Comparison of ENCODE assay signal across 19 cellular contexts in the genomic region with DNA sequence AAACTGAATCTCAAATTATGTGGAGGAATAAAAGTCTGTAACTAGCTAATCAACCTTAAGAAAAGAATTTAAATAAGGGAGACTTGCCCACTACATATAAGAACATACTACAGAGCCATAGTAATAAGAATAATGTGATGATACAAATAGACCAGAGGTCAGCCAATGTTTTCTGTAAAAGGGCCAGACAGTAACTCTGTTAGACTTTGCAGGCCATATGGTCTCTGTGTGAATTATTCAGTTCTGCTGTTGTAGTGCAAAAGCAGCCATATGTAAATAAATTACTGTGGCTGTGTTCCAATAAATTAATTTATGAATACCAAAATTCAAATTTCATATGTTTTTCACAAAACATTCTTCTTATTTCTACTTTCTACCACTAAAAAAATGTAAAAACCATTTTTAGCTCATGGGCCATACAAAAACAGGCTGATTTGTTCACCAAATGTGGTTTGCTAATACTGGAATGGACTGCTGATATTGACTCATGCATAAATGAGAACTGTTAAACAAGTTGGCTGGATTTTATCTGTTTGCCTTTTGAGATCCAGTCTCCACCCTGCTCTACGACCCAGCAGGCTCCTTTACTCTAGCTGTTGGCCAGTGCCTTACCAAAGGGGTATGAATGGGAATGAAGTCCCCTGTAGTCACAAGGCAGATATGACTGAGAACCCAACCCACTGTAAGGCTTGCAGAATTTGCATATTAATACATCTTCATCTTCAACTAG.
"Had no signal": no experiment of that assay in that cellular context is flagged by ENCODE, and none has a peak within 500 bp of the region (broad histone marks: within the 10 kb centered on the region; RNA-seq: fewer than 3 reads in every experiment).

No MANE protein-coding gene starts in this region.

- H3K27me3 ChIP-seq: colonic mucosa, heart left ventricle, neutrophil, suprapubic skin, thyroid gland, vagina had no signal

- H3K4me3 Mint-ChIP-seq: naive thymus-derived CD8-positive, alpha-beta T cell; stimulated activated effector memory CD8-positive, alpha-beta T cell treated with anti-CD3 and anti-CD28 coated beads, Interleukin-12 subunit alpha, Interleukin-12 subunit beta, amount 100 ng/mL, for 72 hours; type B pancreatic cell had no signal

- H3K4me1 ChIP-seq: colonic mucosa, heart left ventricle, suprapubic skin, thyroid gland, vagina had no signal

- DNase-seq: colonic mucosa; dermis blood vessel endothelial cell; heart left ventricle; hypothalamus; kidney glomerular epithelial cell; mammary epithelial cell; mucosa of descending colon; naive thymus-derived CD8-positive, alpha-beta T cell; posterior cingulate gyrus; stimulated activated CD4-positive, alpha-beta T cell treated with anti-CD3 and anti-CD28 coated beads, Interleukin-2, amount 100 ng/mL, for 48 hours; stimulated activated CD8-positive, alpha-beta memory T cell treated with anti-CD3 and anti-CD28 coated beads, Interleukin-4, amount 100 ng/mL, for 48 hours; stimulated activated naive CD8-positive, alpha-beta T cell treated with anti-CD3 and anti-CD28 coated beads, Interleukin-15, Interleukin-2, amounts not matched to agents 100 U/mL and 50 U/mL, for 24 hours; thyroid gland had no signal

- H3K36me3 Mint-ChIP-seq: stimulated activated effector memory CD8-positive, alpha-beta T cell treated with anti-CD3 and anti-CD28 coated beads, Interleukin-12 subunit alpha, Interleukin-12 subunit beta, amount 100 ng/mL, for 72 hours; type B pancreatic cell had no signal

- H3K36me3 ChIP-seq: colonic mucosa, heart left ventricle, neutrophil, suprapubic skin, thyroid gland, vagina had no signal

- ATAC-seq: heart left ventricle; mucosa of descending colon; naive thymus-derived CD8-positive, alpha-beta T cell; stimulated activated effector memory CD8-positive, alpha-beta T cell treated with anti-CD3 and anti-CD28 coated beads, Interleukin-12 subunit alpha, Interleukin-12 subunit beta, amount 100 ng/mL, for 72 hours; stimulated activated naive CD8-positive, alpha-beta T cell treated with anti-CD3 and anti-CD28 coated beads, Interleukin-15, Interleukin-2, amounts not matched to agents 100 U/mL and 50 U/mL, for 24 hours had no signal

- H3K4me1 Mint-ChIP-seq: naive thymus-derived CD8-positive, alpha-beta T cell; stimulated activated effector memory CD8-positive, alpha-beta T cell treated with anti-CD3 and anti-CD28 coated beads, Interleukin-12 subunit alpha, Interleukin-12 subunit beta, amount 100 ng/mL, for 72 hours had no signal

- H3K4me2 ChIP-seq: smooth muscle cell had no signal

- H3K27me3 Mint-ChIP-seq: type B pancreatic cell had no signal

- H3K9me3 ChIP-seq: colonic mucosa, neutrophil, suprapubic skin, thyroid gland, vagina had no signal

- H3K27ac ChIP-seq: colonic mucosa, neutrophil, suprapubic skin, thyroid gland, vagina had no signal

- H3K27ac Mint-ChIP-seq: naive thymus-derived CD8-positive, alpha-beta T cell; stimulated activated effector memory CD8-positive, alpha-beta T cell treated with anti-CD3 and anti-CD28 coated beads, Interleukin-12 subunit alpha, Interleukin-12 subunit beta, amount 100 ng/mL, for 72 hours; type B pancreatic cell had no signal

- H3K4me3 ChIP-seq: colonic mucosa, heart left ventricle, mucosa of descending colon, smooth muscle cell, suprapubic skin, thyroid gland, vagina had no signal
